Comparison of ENCODE assay signal across 22 cellular contexts in genomic region chr17:40931311-40931710, GRCh38. TPM values are rescaled to one million over a fixed set of nuclear protein-coding genes. Genes with fewer than 3 reads are reported as not detected.
DNase-seq lines count a peak whose midpoint lies in the region; ATAC-seq, FAIRE-seq and TF ChIP-seq lines count a peak whose summit lies in the region.
"Had no signal": no experiment of that assay in that cellular context is flagged by ENCODE, and none has a peak within 500 bp of the region (broad histone marks: within the 10 kb centered on the region; RNA-seq: fewer than 3 reads in every experiment).

No MANE protein-coding gene starts in this region.

- H3K9me1 ChIP-seq in keratinocyte (ENCODE audit: control insufficient read depth, extremely low read depth, insufficient read depth, low read length) = no peaks in the 10 kb centered on the region

- no peak overlapping the region for H3K9ac ChIP-seq in keratinocyte (ENCODE audit: control insufficient read depth, extremely low read depth, insufficient read depth, low read length)

- peak overlapping the region; percentile 6 for H3K4me2 ChIP-seq in keratinocyte (ENCODE audit: control insufficient read depth, extremely low read depth, insufficient read depth, low read depth, low read length)

- H3K27ac Mint-ChIP-seq in natural killer cell = no peak overlapping the region

- dilution Hi-C loops in keratinocyte (cut with MboI; ENCODE audit: extremely low pct_ligation_motif_present, low sequenced_read_pairs) = no loop called here

- H3K27me3 ChIP-seq in bronchial epithelial cell (ENCODE audit: control insufficient read depth, insufficient read depth, low read length) (no peaks in the 10 kb centered on the region), keratinocyte (ENCODE audit: control insufficient read depth, extremely low read depth, insufficient read depth, low read length) (no peaks in the 10 kb centered on the region)
- H3K27me3 ChIP-seq: MG63 had no signal

- H3K9me3 ChIP-seq in keratinocyte (ENCODE audit: control insufficient read depth, low read depth, low read length) = no peaks in the 10 kb centered on the region
- H3K9me3 ChIP-seq: MG63 had no signal

- no peak overlapping the region for H3K4me3 Mint-ChIP-seq in natural killer cell
- H3K4me3 Mint-ChIP-seq: CD14-positive monocyte had no signal

- no peaks in the 10 kb centered on the region for H3K4me1 Mint-ChIP-seq in natural killer cell

- TF ChIP-seq POLR2A in GM12891 (IDR thresholded peaks at IDR 0.05; ENCODE audit: low read depth, low read length) = no peak

- no peak overlapping the region for H3K27ac ChIP-seq in keratinocyte (ENCODE audit: control insufficient read depth, insufficient read depth, low read length)

- FAIRE-seq in bronchial epithelial cell (lab: Jason Lieb, UNC) (peak; percentile 66), keratinocyte (lab: Jason Lieb, UNC) (peak; percentile 92), GM12891 (lab: Jason Lieb, UNC) (no peak)

- H3K27me3 Mint-ChIP-seq in natural killer cell (ENCODE audit: low read depth in 2 of 2) = peaks cover 15 to 39% of the 10 kb centered on the region in 2 donors

- no peak for TF ChIP-seq CTCF in bronchial epithelial cell (IDR thresholded peaks at IDR 0.05; ENCODE audit: insufficient read depth, low read length, severe bottlenecking)
- TF ChIP-seq CTCF in keratinocyte (optimal IDR thresholded peaks at IDR 0.05 in 1 of 3, IDR thresholded peaks at IDR 0.05 in 1 of 3, conservative IDR thresholded peaks at IDR 0.05 in 1 of 3; ENCODE audit: extremely low read depth in 1 of 3, insufficient read depth in 2 of 3, low read length in 3 of 3) = no peak
- TF ChIP-seq CTCF in natural killer cell (IDR thresholded peaks at IDR 0.05) = no peak

- H3K4me3 ChIP-seq in bronchial epithelial cell (ENCODE audit: low read depth, low read length) (no peak overlapping the region), keratinocyte (ENCODE audit: control insufficient read depth in 2 of 3, extremely low read depth in 1 of 3, insufficient read depth in 2 of 3, low read depth in 1 of 3, low read length in 3 of 3) (no peak overlapping the region)
- H3K4me3 ChIP-seq: MG63 had no signal

- intact Hi-C loops in natural killer cell (cut with micrococcal nuclease) = no loop called here

- H2AFZ ChIP-seq in keratinocyte (ENCODE audit: control insufficient read depth, low read length) = no peak overlapping the region

- H4K20me1 ChIP-seq in keratinocyte (ENCODE audit: control insufficient read depth, extremely low read depth, insufficient read depth, low read length) = no peaks in the 10 kb centered on the region

- H3K36me3 ChIP-seq in bronchial epithelial cell (ENCODE audit: control insufficient read depth, insufficient read depth, low read length) = no peaks in the 10 kb centered on the region
- H3K36me3 ChIP-seq in keratinocyte (ENCODE audit: control insufficient read depth in 2 of 2, extremely low read depth in 1 of 2, insufficient read depth in 2 of 2, low read length in 2 of 2) = no peaks in the 10 kb centered on the region
- H3K36me3 ChIP-seq: MG63 had no signal

- ATAC-seq in natural killer cell = no peak
- ATAC-seq: PC-3 had no signal

- peaks cover 6% of the 10 kb centered on the region for H3K4me1 ChIP-seq in keratinocyte (ENCODE audit: control insufficient read depth, extremely low read depth, insufficient read depth, low read length)

- no peaks in the 10 kb centered on the region for H3K36me3 Mint-ChIP-seq in natural killer cell
- H3K36me3 Mint-ChIP-seq: CD14-positive monocyte had no signal

- H3K79me2 ChIP-seq in keratinocyte (ENCODE audit: control insufficient read depth, insufficient read depth, low read length) = no peaks in the 10 kb centered on the region

- H3K9me3 Mint-ChIP-seq in natural killer cell = no peaks in the 10 kb centered on the region

- DNase-seq in NCI-H226 (peak; percentile 28), bronchial epithelial cell (ENCODE audit: low read depth) (peak; percentile 72), keratinocyte (ENCODE audit: low read depth, low spot score) (no peak), natural killer cell (no peak), SHP77 (lab: John Stamatoyannopoulos, UW) (no peak), GM12891 (ENCODE audit: insufficient read length, low spot score) (no peak), activated gamma-delta T cell treated with Interleukin-2 at 50 U/mL for 16 hours (no peak)
- DNase-seq: AML-193, COR-L47, GDM1, H7, Kasumi-1, MG63, NCI-H1048, NCI-H1436, NCI-H1930, NCI-H345, NCI-H524 treated with DMSO at 0.1 percent for 48 hours, PC-3, RPMI8226 had no signal

TF ChIP-seq in GM12891, 5 proteins besides CTCF, POLR2A, EP300 and RAD21:
- TF ChIP-seq POU2F2 (IDR thresholded peaks at IDR 0.05; ENCODE audit: low read depth, low read length) (no peak), TAF1 (IDR thresholded peaks at IDR 0.05; ENCODE audit: low read depth, low read length) (no peak)

RNA-seq across cellular contexts. Expression of gene KRT23, which starts 6.1 kb away (rescaled TPM):
- total RNA-seq in bronchial epithelial cell (12.9 and 29.4 TPM in 2 replicates), natural killer cell (under 1 TPM in 1 of 3 donors, not detected in 2; 0.83 TPM)
- polyA plus RNA-seq in keratinocyte = 8.2 to 14.4 TPM (median 9.3 TPM) in 3 replicates
- polyA plus RNA-seq in keratinocyte (2011; ENCODE audit: low read depth) = 543 TPM
- 17.9 and 32.3 TPM in 2 replicates for polyA plus RNA-seq in keratinocyte (2011; cell fraction: cytosol; rRNA removed)
- 14.3 and 31.5 TPM in 2 replicates for polyA plus RNA-seq in keratinocyte (2011; cell fraction: nucleus; rRNA removed)
- polyA plus RNA-seq in keratinocyte (2012; ENCODE audit: low replicate concordance) = 5.4 and 472 TPM in 2 replicates
- 3.0 to 13.5 TPM (median 8.5 TPM) in 3 replicates for polyA minus RNA-seq in keratinocyte
- polyA minus RNA-seq in keratinocyte (2011; cell fraction: cytosol; rRNA and poly(A)+ RNA removed) = 11.1 TPM
- polyA minus RNA-seq in keratinocyte (2011; cell fraction: nucleus; rRNA and poly(A)+ RNA removed) = 11.4 and 16.8 TPM in 2 replicates
- polyA plus RNA-seq in GM12891 (2012; ENCODE audit: low read depth, missing spikeins) = not detected
- total RNA-seq: Daoy, H7, PC-3 had no signal

RNA-seq across cellular contexts. Expression of gene KRT39, which starts 35.4 kb away (rescaled TPM):
- not detected in 2 replicates for total RNA-seq in bronchial epithelial cell
- 0.05 TPM in 1 of 3 replicates, not detected in the others for polyA plus RNA-seq in keratinocyte
- polyA plus RNA-seq in keratinocyte (2011; ENCODE audit: low read depth) = not detected
- polyA plus RNA-seq in keratinocyte (2011; cell fraction: cytosol; rRNA removed) = not detected in 2 replicates
- polyA plus RNA-seq in keratinocyte (2011; cell fraction: nucleus; rRNA removed) = not detected in 2 replicates
- not detected in 2 replicates for polyA plus RNA-seq in keratinocyte (2012; ENCODE audit: low replicate concordance)
- polyA minus RNA-seq in keratinocyte = not detected in 3 replicates
- not detected for polyA minus RNA-seq in keratinocyte (2011; cell fraction: cytosol; rRNA and poly(A)+ RNA removed)
- polyA minus RNA-seq in keratinocyte (2011; cell fraction: nucleus; rRNA and poly(A)+ RNA removed) = not detected in 2 replicates
- not detected for total RNA-seq in natural killer cell
- polyA plus RNA-seq in GM12891 (2012; ENCODE audit: low read depth, missing spikeins) = not detected
- total RNA-seq: Daoy, H7, PC-3 had no signal
- polyA plus RNA-seq: CD14-positive monocyte had no signal

RNA-seq across cellular contexts. Expression of gene KRT20, which starts 46.3 kb away (rescaled TPM):
- not detected in 2 replicates for total RNA-seq in bronchial epithelial cell
- polyA plus RNA-seq in keratinocyte = not detected in 3 replicates
- polyA plus RNA-seq in keratinocyte (2011; ENCODE audit: low read depth) = 0.40 TPM
- polyA plus RNA-seq in keratinocyte (2011; cell fraction: cytosol; rRNA removed) = not detected in 2 replicates
- not detected in 2 replicates for polyA plus RNA-seq in keratinocyte (2011; cell fraction: nucleus; rRNA removed)
- polyA plus RNA-seq in keratinocyte (2012; ENCODE audit: low replicate concordance) = not detected in 2 replicates
- polyA minus RNA-seq in keratinocyte = not detected in 3 replicates
- not detected for polyA minus RNA-seq in keratinocyte (2011; cell fraction: cytosol; rRNA and poly(A)+ RNA removed)
- not detected in 2 replicates for polyA minus RNA-seq in keratinocyte (2011; cell fraction: nucleus; rRNA and poly(A)+ RNA removed)
- not detected for total RNA-seq in natural killer cell
- polyA plus RNA-seq in GM12891 (2012; ENCODE audit: low read depth, missing spikeins) = not detected
- total RNA-seq: Daoy, H7 had no signal
- polyA plus RNA-seq: CD14-positive monocyte had no signal

RNA-seq across cellular contexts. Expression of gene KRT40, which starts 52.8 kb away (rescaled TPM):
- total RNA-seq in bronchial epithelial cell (0.13 TPM in 1 of 2 replicates, not detected in the other), natural killer cell (not detected)
- polyA plus RNA-seq in keratinocyte = 0.03 TPM in 2 of 3 replicates, not detected in the other
- not detected for polyA plus RNA-seq in keratinocyte (2011; ENCODE audit: low read depth)
- 0.03 TPM in 1 of 2 replicates, not detected in the other for polyA plus RNA-seq in keratinocyte (2011; cell fraction: cytosol; rRNA removed)
- 0.06 TPM in 1 of 2 replicates, not detected in the other for polyA plus RNA-seq in keratinocyte (2011; cell fraction: nucleus; rRNA removed)
- not detected in 2 replicates for polyA plus RNA-seq in keratinocyte (2012; ENCODE audit: low replicate concordance)
- not detected in 3 replicates for polyA minus RNA-seq in keratinocyte
- not detected for polyA minus RNA-seq in keratinocyte (2011; cell fraction: cytosol; rRNA and poly(A)+ RNA removed)
- not detected in 2 replicates for polyA minus RNA-seq in keratinocyte (2011; cell fraction: nucleus; rRNA and poly(A)+ RNA removed)
- not detected for polyA plus RNA-seq in GM12891 (2012; ENCODE audit: low read depth, missing spikeins)
- total RNA-seq: Daoy, H7, PC-3 had no signal
- polyA plus RNA-seq: CD14-positive monocyte had no signal

Comparison
In these comparisons a context has a peak if more than half of its experiments do, and no peak if none do; other contexts are left out.
1. DNase-seq: peak in NCI-H226 (single experiment) and bronchial epithelial cell (single experiment); none in keratinocyte (single experiment), natural killer cell (single experiment), SHP77 (0 of 2), GM12891 (single experiment) and activated gamma-delta T cell treated with Interleukin-2 at 50 U/mL for 16 hours (single experiment).